In genomic region chr9:23824241-23825142, GRCh38 we compare ENCODE assay signal across 10 cellular contexts. TPM values are rescaled to one million over a fixed set of nuclear protein-coding genes. Genes with fewer than 3 reads are reported as not detected.
A peak's percentile ranks its signal among the peaks of the same experiment; 100 is the strongest.
DNase-seq lines count a peak whose midpoint lies in the region; ATAC-seq, FAIRE-seq and TF ChIP-seq lines count a peak whose summit lies in the region.
"Had no signal": no experiment of that assay in that cellular context is flagged by ENCODE, and none has a peak within 500 bp of the region (broad histone marks: within the 10 kb centered on the region; RNA-seq: fewer than 3 reads in every experiment).

No MANE protein-coding gene starts in this region.

- no TSS peak for BruUV-seq in GM12878 (replicated peaks; lab: Mats Ljungman, UMichigan)

- SMC1A ChIA-PET in GM12878 (lab: Charles Lee; ENCODE audit: uncharacterized antibody, unreplicated experiment): interaction anchor here (0.8 to 3.1 kb wide), 10 partner anchors 11 to 139 kb away, joined by 3 to 15 read pairs (median 4); no protein-coding TSS in a partner anchor

- no peak overlapping the region for H3K9ac ChIP-seq in GM12878 (ENCODE audit: control insufficient read depth, insufficient read depth, low read length)
- H3K9ac ChIP-seq in subcutaneous abdominal adipose tissue (ENCODE audit: low read length in 5 of 5): no peak overlapping the region

- ATAC-seq in GM12878: peak; percentile 5; the same call in 1 of the 3 replicates
- ATAC-seq in GM19463 (IDR thresholded peaks at IDR 0.05; ENCODE audit: unreplicated experiment): no peak

- H3K4me1 ChIP-seq in GM12878 (ENCODE audit: control insufficient read depth, insufficient read depth, low read length): no peaks in the 10 kb centered on the region
- peaks cover 0 to 39% (median 34%) of the 10 kb centered on the region in 5 donors for H3K4me1 ChIP-seq in subcutaneous abdominal adipose tissue (ENCODE audit: control insufficient read depth in 5 of 5, insufficient read depth in 5 of 5, low read length in 5 of 5)

- TF ChIP-seq EP300 in GM12878 (IDR thresholded peaks at IDR 0.05; ENCODE audit: borderline replicate concordance in 1 of 2, control insufficient read depth in 1 of 2, low read depth in 2 of 2, low read length in 2 of 2): no peak

- WGBS in GM12878 (ENCODE audit: insufficient coverage, insufficient replicate concordance, low lambda C conversion rate, missing lambda C conversion rate): 45% methylated on average over 37 of the region's 44 CpGs

- H3K79me2 ChIP-seq in GM12878 (ENCODE audit: control insufficient read depth, insufficient read depth, low read length): no peaks in the 10 kb centered on the region

- H3K4me2 ChIP-seq in GM12878 (ENCODE audit: control insufficient read depth, insufficient read depth): no peak overlapping the region

- no peaks in the 10 kb centered on the region for H3K36me3 ChIP-seq in GM12878 (ENCODE audit: control insufficient read depth in 2 of 2, insufficient read depth in 2 of 2, low read length in 1 of 2)
- no peaks in the 10 kb centered on the region for H3K36me3 ChIP-seq in subcutaneous abdominal adipose tissue (ENCODE audit: control insufficient read depth in 5 of 5, insufficient read depth in 5 of 5, low read length in 5 of 5)
- H3K36me3 ChIP-seq: stomach had no signal

- H2AFZ ChIP-seq in GM12878 (ENCODE audit: control insufficient read depth, low read depth, low read length): no peak overlapping the region

- no peak for TF ChIP-seq RAD21 in GM12878 (IDR thresholded peaks at IDR 0.05; ENCODE audit: insufficient read depth, low read depth, low read length)

- H3K4me3 ChIP-seq in GM12878 (no peak overlapping the region), subcutaneous abdominal adipose tissue (ENCODE audit: low read depth in 1 of 5, low read length in 5 of 5) (peak overlapping the region in 4 of 5 donors; percentile 38 to 68 (median 62))

- no peak for FAIRE-seq in GM12878 (lab: Jason Lieb, UNC)

- no peak overlapping the region for H3K27ac ChIP-seq in GM12878 (ENCODE audit: control insufficient read depth, insufficient read depth)
- no peak overlapping the region for H3K27ac ChIP-seq in subcutaneous abdominal adipose tissue (ENCODE audit: low read depth, low read length)
- H3K27ac ChIP-seq: stomach had no signal

- RAD21 ChIA-PET in GM12878 (lab: Charles Lee; ENCODE audit: unreplicated experiment): interaction anchor here (0.6 to 2.2 kb wide), 8 partner anchors 11 to 210 kb away, joined by 3 to 9 read pairs (median 4); no protein-coding TSS in a partner anchor

- POLR2A ChIA-PET in GM12878 (lab: Charles Lee): interaction anchor here (0.6 to 1.6 kb wide), 5 partner anchors 12 to 71 kb away, joined by 3 to 6 read pairs (median 5); no protein-coding TSS in a partner anchor

- H3K27me3 ChIP-seq in GM12878 (replicated peaks in 1 of 2; ENCODE audit: control insufficient read depth in 2 of 2, insufficient read depth in 2 of 2, low read length in 1 of 2) (no peaks in the 10 kb centered on the region), subcutaneous abdominal adipose tissue (ENCODE audit: control insufficient read depth in 5 of 5, insufficient read depth in 4 of 5, low read length in 5 of 5) (peaks cover 49 to 73% (median 62%) of the 10 kb centered on the region in 5 donors)

- in situ Hi-C loops in GM12878 (cut with MboI): no loop called here

- CTCF ChIA-PET in GM12878 (lab: Yijun Ruan, JAX): interaction anchor here (0.7 to 1.0 kb wide), 3 partner anchors 15 to 128 kb away, joined by 4 read pairs; no protein-coding TSS in a partner anchor

- H3K9me3 ChIP-seq in GM12878 (replicated peaks; ENCODE audit: control insufficient read depth, insufficient read depth, low read length) (no peaks in the 10 kb centered on the region; the same call in 2 of the 3 replicates), subcutaneous abdominal adipose tissue (ENCODE audit: control insufficient read depth in 5 of 5, low read length in 5 of 5) (peaks cover 0 to 3% (median 0%) of the 10 kb centered on the region in 5 donors)

- no peak for TF ChIP-seq CTCF in GM12878 (IDR thresholded peaks at IDR 0.05 in 2 of 3, conservative IDR thresholded peaks at IDR 0.05 in 1 of 3; ENCODE audit: control insufficient read depth in 2 of 3, extremely low read depth in 1 of 3, insufficient read depth in 1 of 3, low read depth in 3 of 3, low read length in 3 of 3)

- intact Hi-C loops in GM12878 (cut with micrococcal nuclease; ENCODE audit: unreplicated experiment): no loop called here

- no peak for TF ChIP-seq POLR2A in GM12878 (IDR thresholded peaks at IDR 0.05; ENCODE audit: low read depth, low read length)

- no peaks in the 10 kb centered on the region for H4K20me1 ChIP-seq in GM12878 (ENCODE audit: control insufficient read depth, insufficient read depth)

- DNase-seq in NCI-H1694 (lab: John Stamatoyannopoulos, UW) (peak; percentile 29), GM12878 (ENCODE audit: low read depth, low spot score) (no peak), iris pigment epithelial cell (ENCODE audit: low read depth) (peak; percentile 13), T-helper 1 cell (no peak), activated T-cell treated with anti-CD3 and anti-CD28 coated beads for 4 hours (no peak)
- DNase-seq in stimulated activated CD4-positive, alpha-beta T cell treated with anti-CD3 and anti-CD28 coated beads, Interleukin-4, amount 100 ng/mL, for 4 hours: no peak
- DNase-seq: activated effector memory CD4-positive, alpha-beta T cell treated with anti-CD3 and anti-CD28 coated beads, Interleukin-2, amount 50 U/mL, for 16 hours; stomach had no signal

TF ChIP-seq in GM12878, 131 proteins besides CTCF, POLR2A, EP300 and RAD21 (continues in another document):
- TF ChIP-seq REST (IDR thresholded peaks at IDR 0.05; ENCODE audit: low read depth, low read length) (peak; percentile 43; the same call in 1 of the 2 replicates), BACH1 (IDR thresholded peaks at IDR 0.05; ENCODE audit: borderline replicate concordance) (no peak), ZBTB33 (IDR thresholded peaks at IDR 0.05) (no peak), IKZF2 (IDR thresholded peaks at IDR 0.05) (no peak), SUZ12 (IDR thresholded peaks at IDR 0.05; ENCODE audit: unreplicated experiment) (no peak)

RNA-seq across cellular contexts. Expression of gene ELAVL2, which starts 1.5 kb away (rescaled TPM):
- 77.8 and 89.9 TPM in 2 replicates for total RNA-seq in GM12878 (2013; cell fraction: nucleolus; rRNA removed)
- total RNA-seq in GM12878 (2014; rRNA removed) (0.73 and 1.3 TPM in 2 replicates), GM12878 (2014; rRNA removed; fragmentation: Illumina TruSeq; extraction: Trizol) (1.1 and 1.2 TPM in 2 replicates), GM12878 (2021) (1.1 and 1.3 TPM in 2 replicates)
- polyA plus RNA-seq in GM12878 (2011; ENCODE audit: low read depth): not detected
- polyA plus RNA-seq in GM12878 (2011; rRNA removed) (2.6 and 5.7 TPM in 2 replicates), GM12878 (2014; fragmentation: Illumina TruSeq; extraction: Trizol) (0.56 and 0.62 TPM in 2 replicates), GM12878 (2014; fragmentation: Nextera tagmentation; extraction: Ambion mirVana) (under 1 TPM; 0.24 to 0.72 TPM), GM12878 (2014; rRNA removed) (0.47 and 0.82 TPM in 2 replicates), GM12878 (2016; fragmentation: Nextera tagmentation; extraction: Ambion mirVana) (under 1 TPM; 0.37 to 0.78 TPM)
- polyA plus RNA-seq in GM12878 (2011; cell fraction: cytosol; rRNA removed): 0.82 and 1.1 TPM in 2 replicates
- polyA plus RNA-seq in GM12878 (2011; cell fraction: nucleus; rRNA removed): 2.2 and 2.6 TPM in 2 replicates
- polyA plus RNA-seq in GM12878 (2012): 0.11 TPM in 1 of 2 replicates, not detected in the other
- polyA minus RNA-seq in GM12878 (2011; rRNA and poly(A)+ RNA removed): 4.9 and 5.9 TPM in 2 replicates
- 1.0 and 3.2 TPM in 2 replicates for polyA minus RNA-seq in GM12878 (2011; cell fraction: cytosol; rRNA and poly(A)+ RNA removed)
- polyA minus RNA-seq in GM12878 (2011; cell fraction: nucleus; rRNA and poly(A)+ RNA removed): 10.4 and 19.1 TPM in 2 replicates

Comparison
In these comparisons a context has a peak if more than half of its experiments do, and no peak if none do; other contexts are left out.
1. DNase-seq: peak in NCI-H1694 (single experiment) and iris pigment epithelial cell (single experiment); none in GM12878 (single experiment), T-helper 1 cell (0 of 5), activated T-cell treated with anti-CD3 and anti-CD28 coated beads for 4 hours (single experiment) and stimulated activated CD4-positive, alpha-beta T cell treated with anti-CD3 and anti-CD28 coated beads, Interleukin-4, amount 100 ng/mL, for 4 hours (0 of 2).